ENCODE assay signal across 20 cellular contexts in genomic region chr2:84674586-84674985, GRCh38.
DNase-seq lines count a peak whose midpoint lies in the region; ATAC-seq, FAIRE-seq and TF ChIP-seq lines count a peak whose summit lies in the region.
"Had no signal": no experiment of that assay in that cellular context is flagged by ENCODE, and none has a peak within 500 bp of the region (broad histone marks: within the 10 kb centered on the region; RNA-seq: fewer than 3 reads in every experiment).

No MANE protein-coding gene starts in this region.

- in situ Hi-C loops in HepG2 (cut with HindIII; ENCODE audit: extremely low pct_ligation_motif_present, low pct_unique_long_range_greater_than_20kb), result no loop called here

- H3K27ac Mint-ChIP-seq in type B pancreatic cell, result no peak overlapping the region
- H3K27ac Mint-ChIP-seq: B cell; CD8-positive, alpha-beta T cell; GM23338 had no signal

- no peaks in the 10 kb centered on the region for H4K20me1 ChIP-seq in HepG2 (ENCODE audit: insufficient read depth, low read length)
- H4K20me1 ChIP-seq: BLaER1 treated with 17β-estradiol and CSF1 and Interleukin-3, amounts not matched to agents 10 nM and 100 nM had no signal

- BruUV-seq in HepG2 (replicated peaks; lab: Mats Ljungman, UMichigan), result no TSS peak

- no peak overlapping the region for H2AFZ ChIP-seq in HepG2 (ENCODE audit: low read length)
- H2AFZ ChIP-seq: GM23338 had no signal

- H3K36me3 ChIP-seq in HepG2 (replicated peaks in 1 of 2; ENCODE audit: control insufficient read depth in 1 of 2, insufficient read depth in 2 of 2, low read length in 2 of 2), result no peaks in the 10 kb centered on the region
- H3K36me3 ChIP-seq in right lobe of liver, result no peaks in the 10 kb centered on the region
- no peaks in the 10 kb centered on the region for H3K36me3 ChIP-seq in vagina
- H3K36me3 ChIP-seq: BLaER1 treated with 17β-estradiol and CSF1 and Interleukin-3, amounts not matched to agents 10 nM and 100 nM had no signal

- no peak for TF ChIP-seq CTCF in HepG2 (CRISPR knock-in tag; IDR thresholded peaks at IDR 0.05)
- TF ChIP-seq CTCF in right lobe of liver (IDR thresholded peaks at IDR 0.05), result no peak
- TF ChIP-seq CTCF in fibroblast of the aortic adventitia (IDR thresholded peaks at IDR 0.05; ENCODE audit: insufficient read depth, low read length), result no peak
- no peak for TF ChIP-seq CTCF in vagina (IDR thresholded peaks at IDR 0.05)
- TF ChIP-seq CTCF in type B pancreatic cell (conservative IDR thresholded peaks at IDR 0.05), result no peak

- no peak overlapping the region for H3K27ac ChIP-seq in HepG2 (ENCODE audit: extremely low read length, insufficient read depth, low read length)
- H3K27ac ChIP-seq in right lobe of liver, result no peak overlapping the region
- no peak overlapping the region for H3K27ac ChIP-seq in vagina
- H3K27ac ChIP-seq: 22Rv1; A549; BLaER1 treated with 17β-estradiol and CSF1 and Interleukin-3, amounts not matched to agents 10 nM and 100 nM had no signal

- CTCF ChIA-PET in HepG2 (lab: Yijun Ruan, JAX; ENCODE audit: low intra/inter-chr PET ratio, low total read pairs), result no interaction called here

- no peaks in the 10 kb centered on the region for H3K9me3 Mint-ChIP-seq in type B pancreatic cell
- H3K9me3 Mint-ChIP-seq: CD8-positive, alpha-beta T cell; GM23338 had no signal

- ATAC-seq in HepG2 (no peak), right lobe of liver (no peak)
- ATAC-seq: A549; CD8-positive, alpha-beta T cell; GM23338 had no signal

- DNase-seq in HepG2 (ENCODE audit: low spot score) (no peak), right lobe of liver (no peak), astrocyte of the hippocampus (ENCODE audit: low read depth, low spot score) (peak; percentile 3), fibroblast of the aortic adventitia (ENCODE audit: low read depth) (peak; percentile 56), putamen (ENCODE audit: low spot score) (peak; percentile 0), vagina (ENCODE audit: extremely low spot score in 2 of 2) (no peak), type B pancreatic cell (ENCODE audit: extremely low spot score, unreplicated experiment) (no peak)
- DNase-seq in activated CD4-positive, CD25-positive, alpha-beta regulatory T cell treated with anti-CD3 and anti-CD28 coated beads, Interleukin-2, amount 50 U/mL, for 72 hours, result no peak
- DNase-seq: Calu3; CD8-positive, alpha-beta T cell; DMS79 treated with DMSO at 0.1 percent for 48 hours; GF-D8; HCEC 1CT had no signal

- H3K4me1 ChIP-seq in HepG2 (ENCODE audit: insufficient read depth, low read length) (no peaks in the 10 kb centered on the region), right lobe of liver (no peaks in the 10 kb centered on the region), vagina (no peaks in the 10 kb centered on the region)
- H3K4me1 ChIP-seq: A549; BLaER1 treated with 17β-estradiol and CSF1 and Interleukin-3, amounts not matched to agents 10 nM and 100 nM had no signal

- H3K4me2 ChIP-seq in HepG2 (ENCODE audit: low read depth, low read length), result no peak overlapping the region
- H3K4me2 ChIP-seq: A549; BLaER1 treated with 17β-estradiol and CSF1 and Interleukin-3, amounts not matched to agents 10 nM and 100 nM; GM23338 had no signal

- H3K79me2 ChIP-seq in HepG2 (ENCODE audit: insufficient read depth, low read length), result no peaks in the 10 kb centered on the region

- intact Hi-C loops in HepG2 (cut with micrococcal nuclease; ENCODE audit: unreplicated experiment) (no loop called here), right lobe of liver (cut with DNase I) (no loop called here), vagina (cut with DNase I) (no loop called here)

- no peak overlapping the region for H3K9ac ChIP-seq in HepG2 (ENCODE audit: insufficient read depth, low read depth, low read length)
- H3K9ac ChIP-seq: BLaER1 treated with 17β-estradiol and CSF1 and Interleukin-3, amounts not matched to agents 10 nM and 100 nM had no signal

- H3K4me3 ChIP-seq in HepG2 (replicated peaks in 1 of 3; ENCODE audit: insufficient read depth in 1 of 3, low read depth in 2 of 3, low read length in 3 of 3) (no peak overlapping the region), right lobe of liver (no peak overlapping the region), fibroblast of the aortic adventitia (ENCODE audit: low read depth, low read length) (no peak overlapping the region), vagina (no peak overlapping the region)
- H3K4me3 ChIP-seq: A549; BLaER1 treated with 17β-estradiol and CSF1 and Interleukin-3, amounts not matched to agents 10 nM and 100 nM; GM23338 had no signal

- no peak overlapping the region for H3K4me3 Mint-ChIP-seq in type B pancreatic cell
- H3K4me3 Mint-ChIP-seq: B cell; CD8-positive, alpha-beta T cell; GM23338 had no signal

- H3K36me3 Mint-ChIP-seq in type B pancreatic cell, result no peaks in the 10 kb centered on the region
- H3K36me3 Mint-ChIP-seq: CD8-positive, alpha-beta T cell had no signal

- H3K4me1 Mint-ChIP-seq in type B pancreatic cell (ENCODE audit: unreplicated experiment), result no peaks in the 10 kb centered on the region
- H3K4me1 Mint-ChIP-seq: B cell, GM23338 had no signal

- whole genome bisulfite sequencing in HepG2 (ENCODE audit: low lambda C conversion rate), result 21% methylated on average over 5 of the region's 5 CpGs
- WGBS in right lobe of liver (ENCODE audit: insufficient coverage, low coverage, low lambda C conversion rate, missing lambda C conversion rate), result 100% methylated on average over 1 of the region's 5 CpGs

- TF ChIP-seq EP300 in HepG2 (IDR thresholded peaks at IDR 0.05; ENCODE audit: low read depth in 2 of 2, low read length in 2 of 2) (no peak), HepG2 (CRISPR knock-in tag; IDR thresholded peaks at IDR 0.05; ENCODE audit: borderline replicate concordance) (no peak)

- POLR2A ChIA-PET in HepG2 (lab: Yijun Ruan, JAX), result no interaction called here

- TF ChIP-seq POLR2A in HepG2 (IDR thresholded peaks at IDR 0.05; ENCODE audit: insufficient read depth in 1 of 2, low read depth in 2 of 2, low read length in 2 of 2) (no peak), right lobe of liver (IDR thresholded peaks at IDR 0.05) (no peak), vagina (IDR thresholded peaks at IDR 0.05) (no peak)

- H3K9me3 ChIP-seq in HepG2 (ENCODE audit: low read length) (no peaks in the 10 kb centered on the region), right lobe of liver (no peaks in the 10 kb centered on the region), vagina (no peaks in the 10 kb centered on the region)
- H3K9me3 ChIP-seq: A549; BLaER1 treated with 17β-estradiol and CSF1 and Interleukin-3, amounts not matched to agents 10 nM and 100 nM had no signal

- FAIRE-seq in HepG2 (lab: Jason Lieb, UNC), result no peak
- FAIRE-seq: A549, H54, HTR-8/SVneo had no signal

- H3K27me3 Mint-ChIP-seq in type B pancreatic cell, result peaks cover 3% of the 10 kb centered on the region
- H3K27me3 Mint-ChIP-seq: B cell had no signal

- TF ChIP-seq RAD21 in HepG2 (CRISPR knock-in tag; IDR thresholded peaks at IDR 0.05), result no peak

- H3K27me3 ChIP-seq in HepG2 (ENCODE audit: control insufficient read depth in 1 of 2, insufficient read depth in 2 of 2, low read length in 2 of 2) (no peaks in the 10 kb centered on the region; a peak in 1 of 5 replicates), right lobe of liver (no peaks in the 10 kb centered on the region), vagina (no peaks in the 10 kb centered on the region)
- H3K27me3 ChIP-seq: BLaER1 treated with 17β-estradiol and CSF1 and Interleukin-3, amounts not matched to agents 10 nM and 100 nM had no signal

TF ChIP-seq in HepG2, 621 proteins besides CTCF, POLR2A, EP300 and RAD21:
- 0 out of 2 replicates have a peak, but pooled peaks have one; percentile 15 for TF ChIP-seq GABPA (IDR thresholded peaks at IDR 0.05; ENCODE audit: low read depth, low read length)
- TF ChIP-seq GABPA (CRISPR knock-in tag; IDR thresholded peaks at IDR 0.05; ENCODE audit: low read depth), result no peak
- no peak for TF ChIP-seq HNF4A (CRISPR knock-in tag; IDR thresholded peaks at IDR 0.05)
- TF ChIP-seq DRAP1 (CRISPR knock-in tag; IDR thresholded peaks at IDR 0.05), result no peak

Comparison
In these comparisons a context has a peak if more than half of its experiments do, and no peak if none do; other contexts are left out.
1. DNase-seq: peak in astrocyte of the hippocampus (single experiment), fibroblast of the aortic adventitia (single experiment) and putamen (single experiment); none in HepG2 (single experiment), right lobe of liver (0 of 3), activated CD4-positive, CD25-positive, alpha-beta regulatory T cell treated with anti-CD3 and anti-CD28 coated beads, Interleukin-2, amount 50 U/mL, for 72 hours (single experiment), vagina (0 of 2) and type B pancreatic cell (single experiment).